Comparison of ENCODE assay signal across 8 cellular contexts in genomic region chr16:1492923-1493745, GRCh38. TPM values are rescaled to one million over a fixed set of nuclear protein-coding genes. Genes with fewer than 3 reads are reported as not detected.
A peak's percentile ranks its signal among the peaks of the same experiment; 100 is the strongest.
DNase-seq lines count a peak whose midpoint lies in the region; ATAC-seq and TF ChIP-seq lines count a peak whose summit lies in the region.

TSS of gene TELO2 (plus strand) at chr16:1493360. CDS start at chr16:1494282, 922 bp downstream.

- no peaks in the 10 kb centered on the region for H3K27me3 ChIP-seq in ectodermal cell (ENCODE audit: control insufficient read depth, insufficient read depth, low read length, poor library complexity, severe bottlenecking)
- H3K27me3 ChIP-seq in lower lobe of right lung (ENCODE audit: low read depth): no peaks in the 10 kb centered on the region

- H3K36me3 ChIP-seq in ectodermal cell (ENCODE audit: control insufficient read depth, insufficient read depth, low read length) (peaks cover 23% of the 10 kb centered on the region), lower lobe of right lung (peaks cover 31% of the 10 kb centered on the region)

- H3K27ac ChIP-seq in ectodermal cell (ENCODE audit: insufficient read depth, low read depth, low read length, poor library complexity, severe bottlenecking): peak within 1 kb of the TSS; percentile 79
- peak within 1 kb of the TSS; percentile 84 for H3K27ac ChIP-seq in lower lobe of right lung

- ATAC-seq in HG03175 (IDR thresholded peaks at IDR 0.05; ENCODE audit: unreplicated experiment) (peak; percentile 73), lower lobe of right lung (peak; percentile 96 to 98)

- H3K4me1 ChIP-seq in ectodermal cell (ENCODE audit: control insufficient read depth, insufficient read depth, low read length) (peaks cover 9% of the 10 kb centered on the region), lower lobe of right lung (peaks cover 21% of the 10 kb centered on the region)

- WGBS in ectodermal cell, 2 experiments: 2% methylated on average over 89 of the region's 89 CpGs

- TF ChIP-seq CTCF in lower lobe of right lung (IDR thresholded peaks at IDR 0.05): no peak

- intact Hi-C loops in lower lobe of right lung (cut with DNase I): no loop called here

- H3K4me3 ChIP-seq in ectodermal cell (ENCODE audit: insufficient read depth, low read depth, low read length) (peak within 1 kb of the TSS; percentile 85), lower lobe of right lung (peak within 1 kb of the TSS; percentile 86)

- DNase-seq in SIG-M5 treated with dmso at 0.1 percent for 504 hours (lab: John Stamatoyannopoulos, UW; ENCODE audit: unreplicated experiment) (peak; percentile 74), SIG-M5 (lab: John Stamatoyannopoulos, UW) (no peak), NCI-H82 (lab: John Stamatoyannopoulos, UW) (peak; percentile 85), lower lobe of right lung (peak; percentile 85)
- peak; percentile 55 to 84 for DNase-seq in activated CD8-positive, alpha-beta memory T cell treated with anti-CD3 and anti-CD28 coated beads for 1 hour (ENCODE audit: extremely low read depth in 1 of 2, low read depth in 1 of 2)
- peak; percentile 73 to 87 for DNase-seq in stimulated activated CD4-positive, alpha-beta T cell treated with anti-CD3 and anti-CD28 coated beads, Interleukin-4, amount 100 ng/mL, for 48 hours (ENCODE audit: low read depth in 2 of 2)

- H3K9me3 ChIP-seq in ectodermal cell (ENCODE audit: control insufficient read depth, low read length): no peaks in the 10 kb centered on the region
- H3K9me3 ChIP-seq in lower lobe of right lung: no peaks in the 10 kb centered on the region

RNA-seq across cellular contexts. Expression of gene TELO2, which starts in this region (rescaled TPM):
- 57.9 TPM for polyA plus RNA-seq in ectodermal cell (2013, experiment 1 of 4)
- 57.6 TPM for polyA plus RNA-seq in ectodermal cell (2013, experiment 2 of 4)
- polyA plus RNA-seq in ectodermal cell (2013, experiment 3 of 4): 43.7 TPM
- 44.1 TPM for polyA plus RNA-seq in ectodermal cell (2013, experiment 4 of 4)
- 27.5 TPM for total RNA-seq in lower lobe of right lung
